Comparison of ENCODE assay signal across 10 cellular contexts in the genomic region with DNA sequence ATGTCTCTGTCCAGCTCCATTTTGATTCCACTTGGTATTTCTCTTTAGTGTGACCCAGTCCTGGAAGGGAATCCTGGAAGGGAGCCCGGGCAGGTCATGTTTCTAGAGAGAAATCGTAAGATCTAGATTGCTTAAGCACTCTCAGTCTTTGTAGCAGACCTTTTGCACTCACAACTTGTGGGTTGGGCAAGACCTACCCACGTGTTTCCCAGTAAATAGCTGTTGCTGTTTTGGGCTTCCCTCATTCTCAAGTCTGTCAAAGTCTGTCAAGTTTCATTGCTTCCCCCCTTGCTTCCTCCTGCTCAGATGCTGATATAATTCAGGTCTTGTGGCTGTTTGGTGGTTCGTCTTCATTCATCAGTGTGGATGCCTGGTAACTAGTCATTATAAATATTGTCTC. TPM values are rescaled to one million over a fixed set of nuclear protein-coding genes. Genes with fewer than 3 reads are reported as not detected.
DNase-seq lines count a peak whose midpoint lies in the region; ATAC-seq and TF ChIP-seq lines count a peak whose summit lies in the region.
"Had no signal": no experiment of that assay in that cellular context is flagged by ENCODE, and none has a peak within 500 bp of the region (broad histone marks: within the 10 kb centered on the region; RNA-seq: fewer than 3 reads in every experiment).

No MANE protein-coding gene starts in this region.

- no peaks in the 10 kb centered on the region for H3K36me3 ChIP-seq in tibial artery
- H3K36me3 ChIP-seq: heart left ventricle had no signal

- peaks cover 0 to 2% (median 0%) of the 10 kb centered on the region in 4 donors for H3K4me1 ChIP-seq in tibial artery

- DNase-seq in GDM1 (lab: John Stamatoyannopoulos, UW) (peak; percentile 57), NCI-H226 (peak; percentile 54), fibroblast of the aortic adventitia (ENCODE audit: low read depth) (peak; percentile 15), mesenteric fat pad (ENCODE audit: low spot score) (no peak), iPS-NIHi7 (ENCODE audit: extremely low spot score) (no peak), tibial artery (no peak), NCI-H774 (lab: John Stamatoyannopoulos, UW) (no peak)
- DNase-seq: T1000 had no signal

- H3K4me3 ChIP-seq in fibroblast of the aortic adventitia (ENCODE audit: low read depth, low read length): no peak overlapping the region
- H3K4me3 ChIP-seq in tibial artery: no peak overlapping the region
- H3K4me3 ChIP-seq: heart left ventricle had no signal

- H3K27me3 ChIP-seq in tibial artery: no peaks in the 10 kb centered on the region
- H3K27me3 ChIP-seq: heart left ventricle had no signal

- no peaks in the 10 kb centered on the region for H3K9me3 ChIP-seq in tibial artery

- TF ChIP-seq CTCF in fibroblast of the aortic adventitia (IDR thresholded peaks at IDR 0.05; ENCODE audit: insufficient read depth, low read length) (no peak), tibial artery (IDR thresholded peaks at IDR 0.05) (no peak)

- no peak overlapping the region for H3K27ac ChIP-seq in tibial artery
- H3K27ac ChIP-seq: heart left ventricle had no signal

- intact Hi-C loops in tibial artery (cut with DNase I; ENCODE audit: low total_unique reads): no loop called here

- peak; percentile 77 for ATAC-seq in GM21390 (IDR thresholded peaks at IDR 0.05; ENCODE audit: unreplicated experiment)

RNA-seq across cellular contexts. Expression of gene NEMP2, which starts 17.4 kb away (rescaled TPM):
- 8.1 and 11.7 TPM in 2 replicates for total RNA-seq in fibroblast of the aortic adventitia (ENCODE audit: low replicate concordance)
- 6.5 TPM for total RNA-seq in mesenteric fat pad

Comparison
In these comparisons a context has a peak if more than half of its experiments do, and no peak if none do; other contexts are left out.
1. DNase-seq: peak in GDM1 (single experiment), NCI-H226 (single experiment) and fibroblast of the aortic adventitia (single experiment); none in mesenteric fat pad (single experiment), iPS-NIHi7 (single experiment), tibial artery (0 of 2) and NCI-H774 (single experiment).